In the genomic region with DNA sequence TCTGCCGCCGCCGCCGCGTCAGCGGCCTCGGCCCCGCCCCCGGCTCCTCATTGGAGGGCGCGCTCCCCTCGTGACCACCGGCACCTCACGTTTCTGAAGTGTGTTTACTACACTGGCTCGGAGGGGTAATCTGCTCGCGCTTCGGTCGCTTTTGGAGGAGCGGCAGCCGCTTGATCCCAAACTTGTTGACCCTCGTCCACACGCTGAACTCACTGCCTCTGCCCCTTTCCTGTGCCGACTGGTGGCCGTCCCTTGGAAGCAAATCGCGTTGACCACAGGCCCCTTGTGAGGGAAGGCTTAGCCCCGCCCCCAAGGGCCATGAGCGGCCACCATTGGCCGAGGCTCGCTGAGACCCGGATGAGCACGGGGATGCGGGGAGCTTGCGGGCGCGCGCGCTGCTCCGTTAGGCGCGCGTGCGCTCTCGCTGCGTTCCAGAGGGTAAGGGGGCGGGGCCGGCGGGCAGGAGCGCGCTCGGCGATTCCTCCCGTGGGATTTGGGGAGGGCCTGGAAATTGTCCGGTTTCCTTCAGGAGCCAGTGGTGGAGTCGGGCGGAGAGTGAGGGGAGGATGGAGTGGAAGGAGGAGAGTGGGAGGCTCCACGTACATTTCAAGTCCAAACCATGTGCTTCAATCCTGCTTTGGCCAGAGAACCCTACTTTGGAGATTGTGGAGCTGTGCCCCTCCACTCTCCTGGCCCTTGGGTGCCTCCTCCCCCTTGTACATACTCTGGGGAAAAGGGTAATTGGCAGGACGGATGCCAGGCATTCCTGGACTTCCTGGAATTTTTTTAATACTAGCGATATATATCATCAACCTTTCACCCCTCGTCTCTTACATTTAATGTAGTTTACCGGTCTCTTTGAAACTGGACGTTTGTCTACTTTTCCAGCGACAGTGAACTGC, we compare ENCODE assay signal across 8 cellular contexts. TPM values are rescaled to one million over a fixed set of nuclear protein-coding genes. Genes with fewer than 3 reads are reported as not detected.
DNase-seq lines count a peak whose midpoint lies in the region; ATAC-seq and TF ChIP-seq lines count a peak whose summit lies in the region.

Gene CRY1, minus strand, starts transcription at position 3 of the 902 bp plus-strand sequence. CDS start 588 bp downstream, outside the sequence.

- H3K27me3 Mint-ChIP-seq in activated naive CD8-positive, alpha-beta T cell treated with anti-CD3 and anti-CD28 coated beads, Interleukin-2, amount 50 U/mL, for 24 hours: peaks cover 6% of the 10 kb centered on the region
- no peaks in the 10 kb centered on the region for H3K27me3 Mint-ChIP-seq in osteocyte (ENCODE audit: unreplicated experiment)

- H3K9me3 ChIP-seq in thoracic aorta: no peaks in the 10 kb centered on the region

- no peaks in the 10 kb centered on the region for H3K27me3 ChIP-seq in thoracic aorta (replicated peaks; ENCODE audit: insufficient read depth)

- H3K9me3 Mint-ChIP-seq in activated naive CD8-positive, alpha-beta T cell treated with anti-CD3 and anti-CD28 coated beads, Interleukin-2, amount 50 U/mL, for 24 hours: peaks cover 7% of the 10 kb centered on the region
- no peaks in the 10 kb centered on the region for H3K9me3 Mint-ChIP-seq in osteocyte (ENCODE audit: unreplicated experiment)

- peaks cover 13% of the 10 kb centered on the region for H3K36me3 Mint-ChIP-seq in activated naive CD8-positive, alpha-beta T cell treated with anti-CD3 and anti-CD28 coated beads, Interleukin-2, amount 50 U/mL, for 24 hours (ENCODE audit: low read depth)
- H3K36me3 Mint-ChIP-seq in osteocyte (ENCODE audit: unreplicated experiment): no peaks in the 10 kb centered on the region

- H3K27ac Mint-ChIP-seq in activated naive CD8-positive, alpha-beta T cell treated with anti-CD3 and anti-CD28 coated beads, Interleukin-2, amount 50 U/mL, for 24 hours: no peak within 1 kb of the TSS
- no peak within 1 kb of the TSS for H3K27ac Mint-ChIP-seq in osteocyte (ENCODE audit: unreplicated experiment)

- H3K36me3 ChIP-seq in thoracic aorta: no peaks in the 10 kb centered on the region

- peak within 1 kb of the TSS; percentile 91 to 97 for H3K27ac ChIP-seq in thoracic aorta

- intact Hi-C loops in Right ventricle myocardium superior (cut with DNase I): loop anchor here (5.0 kb wide), 1 partner anchor 61 kb away; no protein-coding TSS in a partner anchor

- DNase-seq in GF-D8 (lab: John Stamatoyannopoulos, UW): peak; percentile 69
- DNase-seq in NCI-H128 (lab: John Stamatoyannopoulos, UW; ENCODE audit: unreplicated experiment): peak; percentile 85
- peak; percentile 86 for DNase-seq in T follicular helper cell (ENCODE audit: low read depth)
- DNase-seq in activated naive CD8-positive, alpha-beta T cell treated with anti-CD3 and anti-CD28 coated beads, Interleukin-2, amount 50 U/mL, for 24 hours: peak; percentile 95
- DNase-seq in Right ventricle myocardium superior: peak; percentile 98
- peak; percentile 99 for DNase-seq in osteocyte (ENCODE audit: extremely low spot score, unreplicated experiment)
- peak; percentile 89 for DNase-seq in thoracic aorta (ENCODE audit: low spot score)

- peaks cover 9 to 22% of the 10 kb centered on the region in 2 donors for H3K4me1 ChIP-seq in thoracic aorta (ENCODE audit: control insufficient read depth in 1 of 2, low read depth in 2 of 2)

- H3K4me3 Mint-ChIP-seq in activated naive CD8-positive, alpha-beta T cell treated with anti-CD3 and anti-CD28 coated beads, Interleukin-2, amount 50 U/mL, for 24 hours: no peak within 1 kb of the TSS
- no peak within 1 kb of the TSS for H3K4me3 Mint-ChIP-seq in osteocyte (ENCODE audit: unreplicated experiment)

- H3K4me3 ChIP-seq in thoracic aorta: peak within 1 kb of the TSS; percentile 80

- ATAC-seq in HG02588 (IDR thresholded peaks at IDR 0.05; ENCODE audit: unreplicated experiment) (peak; percentile 87), Right ventricle myocardium superior (ENCODE audit: poor library complexity) (peak; percentile 97), thoracic aorta (ENCODE audit: insufficient number of reproducible peaks, low FRiP score, low read depth) (peak; percentile 93)
- ATAC-seq in activated naive CD8-positive, alpha-beta T cell treated with anti-CD3 and anti-CD28 coated beads, Interleukin-2, amount 50 U/mL, for 24 hours: peak; percentile 79

- TF ChIP-seq CTCF in osteocyte (IDR thresholded peaks at IDR 0.05) (no peak), thoracic aorta (IDR thresholded peaks at IDR 0.05) (no peak)

- peaks cover 16% of the 10 kb centered on the region for H3K4me1 Mint-ChIP-seq in activated naive CD8-positive, alpha-beta T cell treated with anti-CD3 and anti-CD28 coated beads, Interleukin-2, amount 50 U/mL, for 24 hours
- peaks cover 10% of the 10 kb centered on the region for H3K4me1 Mint-ChIP-seq in osteocyte (ENCODE audit: unreplicated experiment)

RNA-seq across cellular contexts. Expression of gene CRY1, which starts in this region (rescaled TPM):
- total RNA-seq in Right ventricle myocardium superior (8.0 TPM), osteocyte (20.6 and 25.7 TPM in 2 replicates), thoracic aorta (10 to 100 TPM; 24.8 to 40.6 TPM)

Comparison
In these comparisons a context has a peak if more than half of its experiments do, and no peak if none do; other contexts are left out.
1. Peak in every context shown above with its lines: DNase-seq, ATAC-seq, H3K4me3 ChIP-seq and H3K27ac ChIP-seq.